In the genomic region with DNA sequence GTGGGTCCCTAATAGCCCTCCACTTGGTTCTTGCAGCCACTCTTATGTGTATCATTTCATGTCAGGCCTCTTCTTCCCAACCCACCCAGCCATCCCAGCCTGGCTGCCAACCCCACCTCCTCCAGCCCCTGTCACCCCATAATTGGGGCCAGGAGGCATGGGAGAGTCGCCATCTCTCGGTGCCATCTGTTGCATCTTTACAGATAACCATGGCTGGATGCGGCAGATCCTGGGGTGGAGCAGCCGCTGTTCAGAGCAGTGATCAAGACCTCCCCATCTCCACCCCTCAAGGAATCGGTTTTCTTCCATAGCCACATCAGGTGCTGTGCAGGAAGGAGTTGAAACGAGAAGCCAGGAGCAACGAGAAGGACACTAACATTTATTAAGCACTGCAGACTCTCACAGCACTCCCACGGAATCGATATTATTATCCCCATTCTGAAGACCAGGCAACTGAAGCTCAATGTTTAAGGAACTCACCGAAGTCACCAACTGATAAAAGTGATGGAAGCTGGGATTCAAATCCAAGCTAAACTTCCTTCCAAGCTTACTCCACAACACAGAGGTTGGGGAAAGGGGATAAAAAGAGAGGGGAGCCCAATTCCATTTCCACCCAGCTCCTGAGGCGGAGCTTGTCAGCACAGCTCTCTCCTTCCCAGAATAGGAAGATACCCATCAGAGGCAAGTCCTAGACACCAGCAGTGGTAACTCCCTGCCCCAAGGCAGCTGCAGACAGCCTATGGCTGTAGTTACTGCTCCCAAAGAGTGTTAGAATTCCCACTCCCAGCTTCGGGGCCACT, we compare ENCODE assay signal across 1 cellular context.
TF ChIP-seq lines count a peak whose summit lies in the region.

No MANE protein-coding gene starts in this region.

TF ChIP-seq in IMR-90, 13 proteins besides CTCF, POLR2A, EP300 and RAD21:
- TF ChIP-seq MAZ (IDR thresholded peaks at IDR 0.05; ENCODE audit: borderline replicate concordance, low read depth, low read length) (no peak), MXI1 (IDR thresholded peaks at IDR 0.05; ENCODE audit: borderline replicate concordance, low read depth, low read length) (no peak), SMC3 (IDR thresholded peaks at IDR 0.05; ENCODE audit: low read depth, low read length) (no peak), MAFK (IDR thresholded peaks at IDR 0.05; ENCODE audit: low read depth, low read length) (no peak)
